Comparison of ENCODE assay signal across 1 cellular context in genomic region chr6:43909474-43910148, GRCh38.
A peak's percentile ranks its signal among the peaks of the same experiment; 100 is the strongest.
TF ChIP-seq lines count a peak whose summit lies in the region.

No MANE protein-coding gene starts in this region.

TF ChIP-seq in K562, 482 proteins besides CTCF, POLR2A, EP300 and RAD21 (continued from another document and continues in another):
- TF ChIP-seq, protein P1, sequence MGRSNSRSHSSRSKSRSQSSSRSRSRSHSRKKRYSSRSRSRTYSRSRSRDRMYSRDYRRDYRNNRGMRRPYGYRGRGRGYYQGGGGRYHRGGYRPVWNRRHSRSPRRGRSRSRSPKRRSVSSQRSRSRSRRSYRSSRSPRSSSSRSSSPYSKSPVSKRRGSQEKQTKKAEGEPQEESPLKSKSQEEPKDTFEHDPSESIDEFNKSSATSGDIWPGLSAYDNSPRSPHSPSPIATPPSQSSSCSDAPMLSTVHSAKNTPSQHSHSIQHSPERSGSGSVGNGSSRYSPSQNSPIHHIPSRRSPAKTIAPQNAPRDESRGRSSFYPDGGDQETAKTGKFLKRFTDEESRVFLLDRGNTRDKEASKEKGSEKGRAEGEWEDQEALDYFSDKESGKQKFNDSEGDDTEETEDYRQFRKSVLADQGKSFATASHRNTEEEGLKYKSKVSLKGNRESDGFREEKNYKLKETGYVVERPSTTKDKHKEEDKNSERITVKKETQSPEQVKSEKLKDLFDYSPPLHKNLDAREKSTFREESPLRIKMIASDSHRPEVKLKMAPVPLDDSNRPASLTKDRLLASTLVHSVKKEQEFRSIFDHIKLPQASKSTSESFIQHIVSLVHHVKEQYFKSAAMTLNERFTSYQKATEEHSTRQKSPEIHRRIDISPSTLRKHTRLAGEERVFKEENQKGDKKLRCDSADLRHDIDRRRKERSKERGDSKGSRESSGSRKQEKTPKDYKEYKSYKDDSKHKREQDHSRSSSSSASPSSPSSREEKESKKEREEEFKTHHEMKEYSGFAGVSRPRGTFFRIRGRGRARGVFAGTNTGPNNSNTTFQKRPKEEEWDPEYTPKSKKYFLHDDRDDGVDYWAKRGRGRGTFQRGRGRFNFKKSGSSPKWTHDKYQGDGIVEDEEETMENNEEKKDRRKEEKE (IDR thresholded peaks at IDR 0.05; ENCODE audit: borderline replicate concordance in 1 of 2, control insufficient read depth in 1 of 2, low read depth in 2 of 2, low read length in 1 of 2), result no peak
- TF ChIP-seq ZNF830 (CRISPR knock-in tag; IDR thresholded peaks at IDR 0.05) (peak; percentile 79; the same call in 1 of the 2 replicates), POLR3G (IDR thresholded peaks at IDR 0.05; ENCODE audit: extremely low read depth, insufficient read length, insufficient replicate concordance) (no peak), ZBTB12 (CRISPR knock-in tag; IDR thresholded peaks at IDR 0.05) (peak; percentile 15; the same call in 1 of the 2 replicates), CBFB (CRISPR knock-in tag; IDR thresholded peaks at IDR 0.05) (no peak), MYC (IDR thresholded peaks at IDR 0.05; ENCODE audit: low read depth, low read length) (no peak), MYC (CRISPR knock-in tag; IDR thresholded peaks at IDR 0.05; ENCODE audit: borderline replicate concordance, low read depth) (peak; percentile 86), SRF (CRISPR knock-in tag; IDR thresholded peaks at IDR 0.05) (peak in 1 of 2 experiments; percentile 55; a peak in 1 of 4 replicates), ETV6 (IDR thresholded peaks at IDR 0.05; ENCODE audit: borderline replicate concordance in 1 of 2, low read depth in 2 of 2, low read length in 1 of 2) (no peak), ETV6 (CRISPR knock-in tag; IDR thresholded peaks at IDR 0.05; ENCODE audit: borderline replicate concordance) (no peak), MAZ (CRISPR knock-in tag; conservative IDR thresholded peaks at IDR 0.05 in 1 of 2, IDR thresholded peaks at IDR 0.05 in 1 of 2) (peak; percentile 42 to 70), SNIP1 (IDR thresholded peaks at IDR 0.05; ENCODE audit: low read depth) (no peak), ERF (CRISPR knock-in tag; IDR thresholded peaks at IDR 0.05) (peak; percentile 66; the same call in 1 of the 2 replicates), SRSF3 (IDR thresholded peaks at IDR 0.05; ENCODE audit: insufficient read depth, low read length) (no peak), ZFP30 (CRISPR knock-in tag; IDR thresholded peaks at IDR 0.05; ENCODE audit: borderline replicate concordance) (peak; percentile 63; the same call in 1 of the 2 replicates), ZNF592 (IDR thresholded peaks at IDR 0.05) (peak; percentile 62), PBX2 (CRISPR knock-in tag; IDR thresholded peaks at IDR 0.05; ENCODE audit: low read depth) (no peak), PBX2 (tag; conservative IDR thresholded peaks at IDR 0.05; ENCODE audit: low read depth) (no peak), SMAD1 (IDR thresholded peaks at IDR 0.05; ENCODE audit: low read depth, low read length, partially characterized antibody) (no peak), SIX5 (IDR thresholded peaks at IDR 0.05; ENCODE audit: borderline replicate concordance in 1 of 2, insufficient read depth in 1 of 2, low read depth in 1 of 2, low read length in 2 of 2) (no peak), BACH1 (tag; IDR thresholded peaks at IDR 0.05) (0 out of 2 replicates have a peak, but pooled peaks have one; percentile 59), BCL6 (CRISPR knock-in tag; IDR thresholded peaks at IDR 0.05) (no peak), TRIM28 (IDR thresholded peaks at IDR 0.05) (no peak), ZNF253 (CRISPR knock-in tag; conservative IDR thresholded peaks at IDR 0.05) (no peak), PCBP2 (IDR thresholded peaks at IDR 0.05; ENCODE audit: low read depth, low read length, poor library complexity, severe bottlenecking) (no peak), JUNB (CRISPR knock-in tag; conservative IDR thresholded peaks at IDR 0.05) (no peak)
- TF ChIP-seq, protein P2, sequence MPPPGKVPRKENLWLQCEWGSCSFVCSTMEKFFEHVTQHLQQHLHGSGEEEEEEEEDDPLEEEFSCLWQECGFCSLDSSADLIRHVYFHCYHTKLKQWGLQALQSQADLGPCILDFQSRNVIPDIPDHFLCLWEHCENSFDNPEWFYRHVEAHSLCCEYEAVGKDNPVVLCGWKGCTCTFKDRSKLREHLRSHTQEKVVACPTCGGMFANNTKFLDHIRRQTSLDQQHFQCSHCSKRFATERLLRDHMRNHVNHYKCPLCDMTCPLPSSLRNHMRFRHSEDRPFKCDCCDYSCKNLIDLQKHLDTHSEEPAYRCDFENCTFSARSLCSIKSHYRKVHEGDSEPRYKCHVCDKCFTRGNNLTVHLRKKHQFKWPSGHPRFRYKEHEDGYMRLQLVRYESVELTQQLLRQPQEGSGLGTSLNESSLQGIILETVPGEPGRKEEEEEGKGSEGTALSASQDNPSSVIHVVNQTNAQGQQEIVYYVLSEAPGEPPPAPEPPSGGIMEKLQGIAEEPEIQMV (tag; conservative IDR thresholded peaks at IDR 0.05; ENCODE audit: low read depth), result 0 out of 2 replicates have a peak, but pooled peaks have one; percentile 8
- TF ChIP-seq, protein P3, sequence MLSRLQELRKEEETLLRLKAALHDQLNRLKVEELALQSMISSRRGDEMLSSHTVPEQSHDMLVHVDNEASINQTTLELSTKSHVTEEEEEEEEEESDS (CRISPR knock-in tag; IDR thresholded peaks at IDR 0.05), result no peak
- TF ChIP-seq, protein P4, sequence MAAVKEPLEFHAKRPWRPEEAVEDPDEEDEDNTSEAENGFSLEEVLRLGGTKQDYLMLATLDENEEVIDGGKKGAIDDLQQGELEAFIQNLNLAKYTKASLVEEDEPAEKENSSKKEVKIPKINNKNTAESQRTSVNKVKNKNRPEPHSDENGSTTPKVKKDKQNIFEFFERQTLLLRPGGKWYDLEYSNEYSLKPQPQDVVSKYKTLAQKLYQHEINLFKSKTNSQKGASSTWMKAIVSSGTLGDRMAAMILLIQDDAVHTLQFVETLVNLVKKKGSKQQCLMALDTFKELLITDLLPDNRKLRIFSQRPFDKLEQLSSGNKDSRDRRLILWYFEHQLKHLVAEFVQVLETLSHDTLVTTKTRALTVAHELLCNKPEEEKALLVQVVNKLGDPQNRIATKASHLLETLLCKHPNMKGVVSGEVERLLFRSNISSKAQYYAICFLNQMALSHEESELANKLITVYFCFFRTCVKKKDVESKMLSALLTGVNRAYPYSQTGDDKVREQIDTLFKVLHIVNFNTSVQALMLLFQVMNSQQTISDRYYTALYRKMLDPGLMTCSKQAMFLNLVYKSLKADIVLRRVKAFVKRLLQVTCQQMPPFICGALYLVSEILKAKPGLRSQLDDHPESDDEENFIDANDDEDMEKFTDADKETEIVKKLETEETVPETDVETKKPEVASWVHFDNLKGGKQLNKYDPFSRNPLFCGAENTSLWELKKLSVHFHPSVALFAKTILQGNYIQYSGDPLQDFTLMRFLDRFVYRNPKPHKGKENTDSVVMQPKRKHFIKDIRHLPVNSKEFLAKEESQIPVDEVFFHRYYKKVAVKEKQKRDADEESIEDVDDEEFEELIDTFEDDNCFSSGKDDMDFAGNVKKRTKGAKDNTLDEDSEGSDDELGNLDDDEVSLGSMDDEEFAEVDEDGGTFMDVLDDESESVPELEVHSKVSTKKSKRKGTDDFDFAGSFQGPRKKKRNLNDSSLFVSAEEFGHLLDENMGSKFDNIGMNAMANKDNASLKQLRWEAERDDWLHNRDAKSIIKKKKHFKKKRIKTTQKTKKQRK (IDR thresholded peaks at IDR 0.05; ENCODE audit: borderline replicate concordance, low read depth, low read length), result no peak
- TF ChIP-seq, protein P5, sequence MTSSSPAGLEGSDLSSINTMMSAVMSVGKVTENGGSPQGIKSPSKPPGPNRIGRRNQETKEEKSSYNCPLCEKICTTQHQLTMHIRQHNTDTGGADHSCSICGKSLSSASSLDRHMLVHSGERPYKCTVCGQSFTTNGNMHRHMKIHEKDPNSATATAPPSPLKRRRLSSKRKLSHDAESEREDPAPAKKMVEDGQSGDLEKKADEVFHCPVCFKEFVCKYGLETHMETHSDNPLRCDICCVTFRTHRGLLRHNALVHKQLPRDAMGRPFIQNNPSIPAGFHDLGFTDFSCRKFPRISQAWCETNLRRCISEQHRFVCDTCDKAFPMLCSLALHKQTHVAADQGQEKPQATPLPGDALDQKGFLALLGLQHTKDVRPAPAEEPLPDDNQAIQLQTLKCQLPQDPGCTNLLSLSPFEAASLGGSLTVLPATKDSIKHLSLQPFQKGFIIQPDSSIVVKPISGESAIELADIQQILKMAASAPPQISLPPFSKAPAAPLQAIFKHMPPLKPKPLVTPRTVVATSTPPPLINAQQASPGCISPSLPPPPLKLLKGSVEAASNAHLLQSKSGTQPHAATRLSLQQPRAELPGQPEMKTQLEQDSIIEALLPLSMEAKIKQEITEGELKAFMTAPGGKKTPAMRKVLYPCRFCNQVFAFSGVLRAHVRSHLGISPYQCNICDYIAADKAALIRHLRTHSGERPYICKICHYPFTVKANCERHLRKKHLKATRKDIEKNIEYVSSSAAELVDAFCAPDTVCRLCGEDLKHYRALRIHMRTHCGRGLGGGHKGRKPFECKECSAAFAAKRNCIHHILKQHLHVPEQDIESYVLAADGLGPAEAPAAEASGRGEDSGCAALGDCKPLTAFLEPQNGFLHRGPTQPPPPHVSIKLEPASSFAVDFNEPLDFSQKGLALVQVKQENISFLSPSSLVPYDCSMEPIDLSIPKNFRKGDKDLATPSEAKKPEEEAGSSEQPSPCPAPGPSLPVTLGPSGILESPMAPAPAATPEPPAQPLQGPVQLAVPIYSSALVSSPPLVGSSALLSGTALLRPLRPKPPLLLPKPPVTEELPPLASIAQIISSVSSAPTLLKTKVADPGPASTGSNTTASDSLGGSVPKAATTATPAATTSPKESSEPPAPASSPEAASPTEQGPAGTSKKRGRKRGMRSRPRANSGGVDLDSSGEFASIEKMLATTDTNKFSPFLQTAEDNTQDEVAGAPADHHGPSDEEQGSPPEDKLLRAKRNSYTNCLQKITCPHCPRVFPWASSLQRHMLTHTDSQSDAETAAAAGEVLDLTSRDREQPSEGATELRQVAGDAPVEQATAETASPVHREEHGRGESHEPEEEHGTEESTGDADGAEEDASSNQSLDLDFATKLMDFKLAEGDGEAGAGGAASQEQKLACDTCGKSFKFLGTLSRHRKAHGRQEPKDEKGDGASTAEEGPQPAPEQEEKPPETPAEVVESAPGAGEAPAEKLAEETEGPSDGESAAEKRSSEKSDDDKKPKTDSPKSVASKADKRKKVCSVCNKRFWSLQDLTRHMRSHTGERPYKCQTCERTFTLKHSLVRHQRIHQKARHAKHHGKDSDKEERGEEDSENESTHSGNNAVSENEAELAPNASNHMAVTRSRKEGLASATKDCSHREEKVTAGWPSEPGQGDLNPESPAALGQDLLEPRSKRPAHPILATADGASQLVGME (CRISPR knock-in tag; IDR thresholded peaks at IDR 0.05), result peak; percentile 88
